In the genomic region with DNA sequence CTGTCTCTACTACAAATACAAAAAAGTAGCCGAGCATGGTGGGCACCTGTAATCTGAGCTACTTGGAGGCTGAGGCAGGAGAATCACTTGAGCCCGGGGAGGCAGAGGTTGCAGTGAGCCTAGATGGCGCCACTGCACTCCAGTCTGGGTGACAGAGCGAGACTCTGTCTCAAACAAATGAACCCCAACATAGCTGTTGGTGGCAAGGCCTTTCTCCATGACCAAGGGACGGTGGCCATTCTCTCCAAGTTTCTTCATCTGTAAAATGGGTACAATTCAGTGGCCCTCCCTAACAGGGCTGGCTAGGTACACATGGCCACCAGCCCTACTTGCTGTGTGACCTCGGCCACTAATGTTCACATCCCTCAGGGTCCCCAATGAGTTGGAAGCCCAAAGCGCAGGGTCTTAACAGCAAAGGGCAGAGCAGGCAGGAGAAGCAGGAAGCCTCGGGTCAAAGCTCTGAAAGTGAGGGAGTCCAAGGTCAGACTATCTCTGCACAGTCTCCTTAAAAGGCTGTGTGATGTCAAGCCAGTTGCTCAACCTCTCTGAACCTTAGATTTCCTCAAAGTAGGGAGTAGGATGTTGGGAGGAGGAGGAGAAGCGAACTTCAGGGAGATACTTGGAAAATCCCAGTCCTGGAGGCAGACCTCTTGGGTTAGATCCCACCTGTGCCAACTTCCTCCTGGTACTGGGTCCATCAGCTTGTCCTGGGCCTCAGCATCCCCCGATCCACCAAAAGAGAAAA, we compare ENCODE assay signal across 6 cellular contexts. TPM values are rescaled to one million over a fixed set of nuclear protein-coding genes. Genes with fewer than 3 reads are reported as not detected.
DNase-seq lines count a peak whose midpoint lies in the region; ATAC-seq lines count a peak whose summit lies in the region.

No MANE protein-coding gene starts in this region.

- peaks cover 40% of the 10 kb centered on the region for H3K27me3 Mint-ChIP-seq in CD4-positive, CD25-positive, alpha-beta regulatory T cell

- peak overlapping the region; percentile 97 to 100 (median 99) for H3K27ac Mint-ChIP-seq in CD4-positive, CD25-positive, alpha-beta regulatory T cell

- in situ Hi-C loops in ACHN (cut with HindIII; ENCODE audit: low pct_ligation_motif_present, low pct_unique_long_range_greater_than_20kb, low sequenced_read_pairs) = no loop called here

- H3K4me3 ChIP-seq in CD4-positive, CD25-positive, alpha-beta regulatory T cell (ENCODE audit: low read depth, low read length) = peak overlapping the region; percentile 98
- peak overlapping the region; percentile 48 to 67 for H3K4me3 ChIP-seq in esophagus (ENCODE audit: low read depth in 1 of 2, low read length in 2 of 2)

- 54 to 60% methylated on average over 10 of the region's 10 CpGs for WGBS in esophagus, 2 donors

- H3K9me3 Mint-ChIP-seq in CD4-positive, CD25-positive, alpha-beta regulatory T cell = peaks cover 0 to 17% (median 0%) of the 10 kb centered on the region in 7 donors

- H3K4me1 ChIP-seq in CD4-positive, CD25-positive, alpha-beta regulatory T cell (ENCODE audit: control insufficient read depth, insufficient read depth, low read length, poor library complexity, severe bottlenecking) = peaks cover 55% of the 10 kb centered on the region
- H3K4me1 ChIP-seq in esophagus (ENCODE audit: control insufficient read depth in 2 of 2, insufficient read depth in 2 of 2, low read length in 1 of 2) = peaks cover 2 to 14% of the 10 kb centered on the region in 2 donors

- DNase-seq in CD4-positive, CD25-positive, alpha-beta regulatory T cell = peak; percentile 44 to 72 (median 60)
- DNase-seq in SW 1271 (lab: John Stamatoyannopoulos, UW) (peak; percentile 8 to 40), ACHN (no peak)
- peak; percentile 61 for DNase-seq in stimulated activated CD4-positive, alpha-beta T cell treated with anti-CD3 and anti-CD28 coated beads, Interleukin-4, amount 100 ng/mL, for 1 hour

- H3K27me3 ChIP-seq in CD4-positive, CD25-positive, alpha-beta regulatory T cell (ENCODE audit: control insufficient read depth, insufficient read depth, low read length) = no peaks in the 10 kb centered on the region
- no peaks in the 10 kb centered on the region for H3K27me3 ChIP-seq in esophagus (ENCODE audit: control insufficient read depth in 1 of 2, insufficient read depth in 2 of 2, low read length in 2 of 2)

- H3K4me3 Mint-ChIP-seq in CD4-positive, CD25-positive, alpha-beta regulatory T cell = peak overlapping the region; percentile 98 to 99 (median 99)

- H3K36me3 ChIP-seq in CD4-positive, CD25-positive, alpha-beta regulatory T cell (ENCODE audit: control insufficient read depth, insufficient read depth, low read length) = peaks cover 21% of the 10 kb centered on the region
- H3K36me3 ChIP-seq in esophagus (ENCODE audit: control insufficient read depth in 2 of 2, insufficient read depth in 2 of 2, low read length in 1 of 2) = peaks cover 0 to 12% of the 10 kb centered on the region in 2 donors

- no peaks in the 10 kb centered on the region for H3K9me3 ChIP-seq in CD4-positive, CD25-positive, alpha-beta regulatory T cell (ENCODE audit: control insufficient read depth in 2 of 2, low read length in 2 of 2)
- no peaks in the 10 kb centered on the region for H3K9me3 ChIP-seq in esophagus (ENCODE audit: control insufficient read depth in 2 of 2, insufficient read depth in 1 of 2, low read depth in 1 of 2, low read length in 1 of 2)

- peak overlapping the region; percentile 98 for H3K27ac ChIP-seq in CD4-positive, CD25-positive, alpha-beta regulatory T cell (ENCODE audit: insufficient read depth, low read length, poor library complexity, severe bottlenecking)
- peak overlapping the region; percentile 100 for H3K27ac ChIP-seq in esophagus (ENCODE audit: low read depth in 2 of 2, low read length in 1 of 2)

- no peak for ATAC-seq in CD4-positive, CD25-positive, alpha-beta regulatory T cell (ENCODE audit: low read depth in 2 of 2)
- ATAC-seq in HG03135 (IDR thresholded peaks at IDR 0.05; ENCODE audit: unreplicated experiment) = no peak

- H3K36me3 Mint-ChIP-seq in CD4-positive, CD25-positive, alpha-beta regulatory T cell = peaks cover 13% of the 10 kb centered on the region

- peaks cover 6 to 62% (median 32%) of the 10 kb centered on the region in 4 donors for H3K4me1 Mint-ChIP-seq in CD4-positive, CD25-positive, alpha-beta regulatory T cell

RNA-seq across cellular contexts. Expression of gene JUND, which starts 2.7 kb away (rescaled TPM):
- total RNA-seq in CD4-positive, CD25-positive, alpha-beta regulatory T cell = 1,564 TPM
- 10 to 100 TPM; 30.7 to 85.9 (median 58.8) TPM for polyA plus RNA-seq in CD4-positive, CD25-positive, alpha-beta regulatory T cell
- 10 to 100 TPM; 57.9 to 84.5 TPM for polyA plus RNA-seq in esophagus

RNA-seq across cellular contexts. Expression of gene IQCN, which starts 4.4 kb away (rescaled TPM):
- 26.5 TPM for total RNA-seq in CD4-positive, CD25-positive, alpha-beta regulatory T cell
- polyA plus RNA-seq in CD4-positive, CD25-positive, alpha-beta regulatory T cell = under 1 TPM in 3 of 4 donors, not detected in 1; 0.03 to 0.28 (median 0.16) TPM
- 10 to 100 TPM in 1 of 2 donors, under 1 TPM in 1; 0.88 to 12.2 TPM for polyA plus RNA-seq in esophagus

RNA-seq across cellular contexts. Expression of gene LSM4, which starts 44.2 kb away (rescaled TPM):
- total RNA-seq in CD4-positive, CD25-positive, alpha-beta regulatory T cell = 45.6 TPM
- polyA plus RNA-seq in CD4-positive, CD25-positive, alpha-beta regulatory T cell = 100 to 1,000 TPM; 101 to 118 (median 116) TPM
- polyA plus RNA-seq in esophagus = 100 to 1,000 TPM in 1 of 2 donors, 10 to 100 TPM in 1; 96.9 to 113 TPM

RNA-seq across cellular contexts. Expression of gene PDE4C, which starts 52.5 kb away (rescaled TPM):
- not detected for total RNA-seq in CD4-positive, CD25-positive, alpha-beta regulatory T cell
- polyA plus RNA-seq in CD4-positive, CD25-positive, alpha-beta regulatory T cell = not detected
- under 1 TPM; 0.07 to 0.39 TPM for polyA plus RNA-seq in esophagus
